In the genomic region with DNA sequence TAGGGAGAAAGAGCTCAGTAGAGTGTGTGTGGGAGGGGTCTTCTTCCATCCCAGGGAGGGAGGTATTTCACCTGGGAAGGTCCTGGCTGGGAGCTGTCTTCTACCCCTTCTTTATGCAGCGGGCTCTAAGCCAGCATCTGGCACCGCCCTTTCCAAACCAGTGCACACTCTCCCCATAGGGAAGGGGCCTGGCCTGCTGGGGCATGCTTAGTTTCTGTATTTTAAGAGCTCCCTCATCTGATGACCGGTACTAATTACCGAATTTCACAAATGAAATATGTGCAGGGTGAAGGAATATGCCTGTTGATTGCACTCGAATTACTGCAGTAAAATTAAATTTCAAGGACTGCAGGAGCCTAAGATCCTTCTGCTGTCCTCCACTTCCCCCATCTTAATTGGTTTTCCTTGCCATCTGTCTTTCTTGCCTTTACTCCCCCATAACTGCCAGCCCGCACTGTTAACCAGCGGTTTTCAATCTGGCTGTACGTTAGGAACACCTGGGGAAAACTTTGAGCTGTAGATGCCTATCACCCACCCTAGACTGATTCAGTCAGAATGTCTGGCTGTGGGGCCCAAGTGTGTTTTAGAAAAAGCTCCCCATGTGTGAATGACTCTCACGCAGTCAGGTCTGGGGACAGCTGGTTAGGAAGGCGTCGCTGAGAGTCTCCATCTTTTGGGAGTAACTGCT, we compare ENCODE assay signal across 1 cellular context.
TF ChIP-seq lines count a peak whose summit lies in the region.

No MANE protein-coding gene starts in this region.

TF ChIP-seq in A549, 52 proteins besides CTCF, POLR2A, EP300 and RAD21:
- TF ChIP-seq, protein P1, sequence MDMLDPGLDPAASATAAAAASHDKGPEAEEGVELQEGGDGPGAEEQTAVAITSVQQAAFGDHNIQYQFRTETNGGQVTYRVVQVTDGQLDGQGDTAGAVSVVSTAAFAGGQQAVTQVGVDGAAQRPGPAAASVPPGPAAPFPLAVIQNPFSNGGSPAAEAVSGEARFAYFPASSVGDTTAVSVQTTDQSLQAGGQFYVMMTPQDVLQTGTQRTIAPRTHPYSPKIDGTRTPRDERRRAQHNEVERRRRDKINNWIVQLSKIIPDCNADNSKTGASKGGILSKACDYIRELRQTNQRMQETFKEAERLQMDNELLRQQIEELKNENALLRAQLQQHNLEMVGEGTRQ (IDR thresholded peaks at IDR 0.05), result no peak
- TF ChIP-seq ZFP36 (IDR thresholded peaks at IDR 0.05; ENCODE audit: borderline replicate concordance, partially characterized antibody), result no peak
- TF ChIP-seq CHD2 (IDR thresholded peaks at IDR 0.05; ENCODE audit: low read length, partially characterized antibody), result no peak
